ENCODE assay signal across 1 cellular context in the genomic region with DNA sequence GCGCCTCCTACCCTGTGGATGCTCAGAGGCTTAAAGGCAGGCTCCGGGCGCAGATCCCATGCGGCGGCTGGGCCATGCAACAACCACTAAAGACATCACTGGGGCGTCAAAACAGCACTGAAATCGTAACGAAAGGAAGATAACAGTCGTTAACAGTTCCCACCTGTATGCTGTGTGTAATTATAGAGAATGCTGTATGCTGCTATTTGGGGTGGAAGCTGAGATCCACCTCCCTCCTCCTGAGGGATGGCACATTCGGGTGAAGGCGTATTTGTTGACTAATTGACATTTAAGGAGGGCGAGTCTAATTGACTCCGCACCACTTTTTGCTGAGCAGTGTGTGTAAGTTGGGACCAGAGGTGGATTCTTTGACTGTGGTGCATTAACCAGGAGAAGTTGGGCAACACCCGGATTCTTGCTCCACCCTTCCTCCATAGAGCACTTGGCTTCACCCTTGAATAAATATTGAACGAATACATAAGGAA.
TF ChIP-seq lines count a peak whose summit lies in the region.

No MANE protein-coding gene starts in this region.

TF ChIP-seq in K562, 482 proteins besides CTCF, POLR2A, EP300 and RAD21 (continued from another document and continues in another):
- TF ChIP-seq, protein P1, sequence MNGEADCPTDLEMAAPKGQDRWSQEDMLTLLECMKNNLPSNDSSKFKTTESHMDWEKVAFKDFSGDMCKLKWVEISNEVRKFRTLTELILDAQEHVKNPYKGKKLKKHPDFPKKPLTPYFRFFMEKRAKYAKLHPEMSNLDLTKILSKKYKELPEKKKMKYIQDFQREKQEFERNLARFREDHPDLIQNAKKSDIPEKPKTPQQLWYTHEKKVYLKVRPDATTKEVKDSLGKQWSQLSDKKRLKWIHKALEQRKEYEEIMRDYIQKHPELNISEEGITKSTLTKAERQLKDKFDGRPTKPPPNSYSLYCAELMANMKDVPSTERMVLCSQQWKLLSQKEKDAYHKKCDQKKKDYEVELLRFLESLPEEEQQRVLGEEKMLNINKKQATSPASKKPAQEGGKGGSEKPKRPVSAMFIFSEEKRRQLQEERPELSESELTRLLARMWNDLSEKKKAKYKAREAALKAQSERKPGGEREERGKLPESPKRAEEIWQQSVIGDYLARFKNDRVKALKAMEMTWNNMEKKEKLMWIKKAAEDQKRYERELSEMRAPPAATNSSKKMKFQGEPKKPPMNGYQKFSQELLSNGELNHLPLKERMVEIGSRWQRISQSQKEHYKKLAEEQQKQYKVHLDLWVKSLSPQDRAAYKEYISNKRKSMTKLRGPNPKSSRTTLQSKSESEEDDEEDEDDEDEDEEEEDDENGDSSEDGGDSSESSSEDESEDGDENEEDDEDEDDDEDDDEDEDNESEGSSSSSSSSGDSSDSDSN (IDR thresholded peaks at IDR 0.05; ENCODE audit: borderline replicate concordance in 1 of 2, low read depth in 2 of 2, low read length in 2 of 2), result peak in 1 of 2 experiments; percentile 78; a peak in 1 of 4 replicates
- peak; percentile 59 for TF ChIP-seq SAP30 (IDR thresholded peaks at IDR 0.05; ENCODE audit: borderline replicate concordance, insufficient read depth, low read depth, low read length, poor library complexity, severe bottlenecking)
- TF ChIP-seq RHOXF2B (CRISPR knock-in tag; conservative IDR thresholded peaks at IDR 0.05), result no peak
- TF ChIP-seq, protein P2, sequence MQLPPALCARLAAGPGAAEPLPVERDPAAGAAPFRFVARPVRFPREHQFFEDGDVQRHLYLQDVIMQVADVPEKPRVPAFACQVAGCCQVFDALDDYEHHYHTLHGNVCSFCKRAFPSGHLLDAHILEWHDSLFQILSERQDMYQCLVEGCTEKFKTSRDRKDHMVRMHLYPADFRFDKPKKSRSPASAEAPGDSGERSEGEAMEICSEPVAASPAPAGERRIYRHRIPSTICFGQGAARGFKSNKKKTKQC (CRISPR knock-in tag; IDR thresholded peaks at IDR 0.05), result 0 out of 2 replicates have a peak, but pooled peaks have one; percentile 3
- no peak for TF ChIP-seq MYBL2 (IDR thresholded peaks at IDR 0.05; ENCODE audit: low read depth)
- TF ChIP-seq MYBL2 (CRISPR knock-in tag; IDR thresholded peaks at IDR 0.05; ENCODE audit: borderline replicate concordance), result no peak
- TF ChIP-seq, protein P3, sequence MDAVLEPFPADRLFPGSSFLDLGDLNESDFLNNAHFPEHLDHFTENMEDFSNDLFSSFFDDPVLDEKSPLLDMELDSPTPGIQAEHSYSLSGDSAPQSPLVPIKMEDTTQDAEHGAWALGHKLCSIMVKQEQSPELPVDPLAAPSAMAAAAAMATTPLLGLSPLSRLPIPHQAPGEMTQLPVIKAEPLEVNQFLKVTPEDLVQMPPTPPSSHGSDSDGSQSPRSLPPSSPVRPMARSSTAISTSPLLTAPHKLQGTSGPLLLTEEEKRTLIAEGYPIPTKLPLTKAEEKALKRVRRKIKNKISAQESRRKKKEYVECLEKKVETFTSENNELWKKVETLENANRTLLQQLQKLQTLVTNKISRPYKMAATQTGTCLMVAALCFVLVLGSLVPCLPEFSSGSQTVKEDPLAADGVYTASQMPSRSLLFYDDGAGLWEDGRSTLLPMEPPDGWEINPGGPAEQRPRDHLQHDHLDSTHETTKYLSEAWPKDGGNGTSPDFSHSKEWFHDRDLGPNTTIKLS (IDR thresholded peaks at IDR 0.05; ENCODE audit: borderline replicate concordance, low read depth), result no peak
- TF ChIP-seq CEBPB (tag; IDR thresholded peaks at IDR 0.05), result peak; percentile 90
- TF ChIP-seq, protein P4, sequence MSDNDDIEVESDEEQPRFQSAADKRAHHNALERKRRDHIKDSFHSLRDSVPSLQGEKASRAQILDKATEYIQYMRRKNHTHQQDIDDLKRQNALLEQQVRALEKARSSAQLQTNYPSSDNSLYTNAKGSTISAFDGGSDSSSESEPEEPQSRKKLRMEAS (CRISPR knock-in tag; IDR thresholded peaks at IDR 0.05), result peak; percentile 5; the same call in 1 of the 2 replicates
- no peak for TF ChIP-seq ZNF121 (CRISPR knock-in tag; conservative IDR thresholded peaks at IDR 0.05)
- TF ChIP-seq TRIM28 (IDR thresholded peaks at IDR 0.05), result no peak
- TF ChIP-seq STAG1 (CRISPR knock-in tag; IDR thresholded peaks at IDR 0.05; ENCODE audit: borderline replicate concordance), result no peak
- 0 out of 4 replicates have a peak, but pooled peaks of 1 of the 2 experiments have one; percentile 44 for TF ChIP-seq TEAD1 (CRISPR knock-in tag; IDR thresholded peaks at IDR 0.05)
- TF ChIP-seq, protein P5, sequence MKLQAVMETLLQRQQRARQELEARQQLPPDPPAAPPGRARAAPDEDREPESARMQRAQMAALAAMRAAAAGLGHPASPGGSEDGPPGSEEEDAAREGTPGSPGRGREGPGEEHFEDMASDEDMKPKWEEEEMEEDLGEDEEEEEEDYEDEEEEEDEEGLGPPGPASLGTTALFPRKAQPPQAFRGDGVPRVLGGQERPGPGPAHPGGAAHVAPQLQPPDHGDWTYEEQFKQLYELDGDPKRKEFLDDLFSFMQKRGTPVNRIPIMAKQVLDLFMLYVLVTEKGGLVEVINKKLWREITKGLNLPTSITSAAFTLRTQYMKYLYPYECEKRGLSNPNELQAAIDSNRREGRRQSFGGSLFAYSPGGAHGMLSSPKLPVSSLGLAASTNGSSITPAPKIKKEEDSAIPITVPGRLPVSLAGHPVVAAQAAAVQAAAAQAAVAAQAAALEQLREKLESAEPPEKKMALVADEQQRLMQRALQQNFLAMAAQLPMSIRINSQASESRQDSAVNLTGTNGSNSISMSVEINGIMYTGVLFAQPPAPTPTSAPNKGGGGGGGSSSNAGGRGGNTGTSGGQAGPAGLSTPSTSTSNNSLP (IDR thresholded peaks at IDR 0.05; ENCODE audit: borderline replicate concordance, low read depth, low read length), result no peak
- TF ChIP-seq MYC (IDR thresholded peaks at IDR 0.05; ENCODE audit: low read depth, low read length), result peak; percentile 48; the same call in 1 of the 2 replicates
- no peak for TF ChIP-seq MYC (CRISPR knock-in tag; IDR thresholded peaks at IDR 0.05; ENCODE audit: borderline replicate concordance, low read depth)
- TF ChIP-seq HMG20A (CRISPR knock-in tag; conservative IDR thresholded peaks at IDR 0.05), result no peak
- no peak for TF ChIP-seq HDAC1 (IDR thresholded peaks at IDR 0.05)
- 0 out of 4 replicates have a peak, but pooled peaks of 1 of the 2 experiments have one; percentile 24 for TF ChIP-seq RCOR1 (IDR thresholded peaks at IDR 0.05; ENCODE audit: borderline replicate concordance in 1 of 2, low read depth in 2 of 2, low read length in 2 of 2)
- no peak for TF ChIP-seq ZNF324 (CRISPR knock-in tag; IDR thresholded peaks at IDR 0.05)
- TF ChIP-seq RFX5 (IDR thresholded peaks at IDR 0.05; ENCODE audit: low read depth, low read length), result no peak
- TF ChIP-seq, protein P6, sequence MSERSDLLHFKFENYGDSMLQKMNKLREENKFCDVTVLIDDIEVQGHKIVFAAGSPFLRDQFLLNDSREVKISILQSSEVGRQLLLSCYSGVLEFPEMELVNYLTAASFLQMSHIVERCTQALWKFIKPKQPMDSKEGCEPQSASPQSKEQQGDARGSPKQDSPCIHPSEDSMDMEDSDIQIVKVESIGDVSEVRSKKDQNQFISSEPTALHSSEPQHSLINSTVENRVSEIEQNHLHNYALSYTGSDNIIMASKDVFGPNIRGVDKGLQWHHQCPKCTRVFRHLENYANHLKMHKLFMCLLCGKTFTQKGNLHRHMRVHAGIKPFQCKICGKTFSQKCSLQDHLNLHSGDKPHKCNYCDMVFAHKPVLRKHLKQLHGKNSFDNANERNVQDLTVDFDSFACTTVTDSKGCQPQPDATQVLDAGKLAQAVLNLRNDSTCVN (CRISPR knock-in tag; IDR thresholded peaks at IDR 0.05), result no peak
- peak; percentile 47; the same call in 1 of the 2 replicates for TF ChIP-seq CTBP1 (IDR thresholded peaks at IDR 0.05; ENCODE audit: borderline replicate concordance)
- TF ChIP-seq SMAD4 (CRISPR knock-in tag; conservative IDR thresholded peaks at IDR 0.05), result no peak
- no peak for TF ChIP-seq RBM22 (IDR thresholded peaks at IDR 0.05; ENCODE audit: low read depth, low read length, poor library complexity, severe bottlenecking)
- TF ChIP-seq ZBTB7A (IDR thresholded peaks at IDR 0.05; ENCODE audit: borderline replicate concordance, control insufficient read depth, low read depth, low read length), result no peak
- no peak for TF ChIP-seq TGIF2 (CRISPR knock-in tag; IDR thresholded peaks at IDR 0.05)
- TF ChIP-seq BRD4 (IDR thresholded peaks at IDR 0.05), result peak; percentile 40; the same call in 1 of the 2 replicates
- TF ChIP-seq HIVEP1 (CRISPR knock-in tag; IDR thresholded peaks at IDR 0.05), result no peak
- no peak for TF ChIP-seq KLF16 (IDR thresholded peaks at IDR 0.05)
- TF ChIP-seq ATF7 (IDR thresholded peaks at IDR 0.05), result peak; percentile 43; the same call in 1 of the 2 replicates
- TF ChIP-seq PRMT5 (CRISPR knock-in tag; IDR thresholded peaks at IDR 0.05), result no peak
- TF ChIP-seq, protein P7, sequence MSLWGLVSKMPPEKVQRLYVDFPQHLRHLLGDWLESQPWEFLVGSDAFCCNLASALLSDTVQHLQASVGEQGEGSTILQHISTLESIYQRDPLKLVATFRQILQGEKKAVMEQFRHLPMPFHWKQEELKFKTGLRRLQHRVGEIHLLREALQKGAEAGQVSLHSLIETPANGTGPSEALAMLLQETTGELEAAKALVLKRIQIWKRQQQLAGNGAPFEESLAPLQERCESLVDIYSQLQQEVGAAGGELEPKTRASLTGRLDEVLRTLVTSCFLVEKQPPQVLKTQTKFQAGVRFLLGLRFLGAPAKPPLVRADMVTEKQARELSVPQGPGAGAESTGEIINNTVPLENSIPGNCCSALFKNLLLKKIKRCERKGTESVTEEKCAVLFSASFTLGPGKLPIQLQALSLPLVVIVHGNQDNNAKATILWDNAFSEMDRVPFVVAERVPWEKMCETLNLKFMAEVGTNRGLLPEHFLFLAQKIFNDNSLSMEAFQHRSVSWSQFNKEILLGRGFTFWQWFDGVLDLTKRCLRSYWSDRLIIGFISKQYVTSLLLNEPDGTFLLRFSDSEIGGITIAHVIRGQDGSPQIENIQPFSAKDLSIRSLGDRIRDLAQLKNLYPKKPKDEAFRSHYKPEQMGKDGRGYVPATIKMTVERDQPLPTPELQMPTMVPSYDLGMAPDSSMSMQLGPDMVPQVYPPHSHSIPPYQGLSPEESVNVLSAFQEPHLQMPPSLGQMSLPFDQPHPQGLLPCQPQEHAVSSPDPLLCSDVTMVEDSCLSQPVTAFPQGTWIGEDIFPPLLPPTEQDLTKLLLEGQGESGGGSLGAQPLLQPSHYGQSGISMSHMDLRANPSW (CRISPR knock-in tag; IDR thresholded peaks at IDR 0.05), result 0 out of 2 replicates have a peak, but pooled peaks have one; percentile 12
- no peak for TF ChIP-seq RBFOX2 (IDR thresholded peaks at IDR 0.05; ENCODE audit: low read depth, low read length)
- peak in 1 of 2 experiments; percentile 81; a peak in 2 of 4 replicates for TF ChIP-seq FOXK2 (conservative IDR thresholded peaks at IDR 0.05 in 1 of 2, IDR thresholded peaks at IDR 0.05 in 1 of 2; ENCODE audit: low read depth in 2 of 2)
- TF ChIP-seq SNIP1 (IDR thresholded peaks at IDR 0.05; ENCODE audit: low read depth), result no peak
- TF ChIP-seq CREBBP (IDR thresholded peaks at IDR 0.05; ENCODE audit: low read depth, low read length), result no peak
- TF ChIP-seq, protein P8, sequence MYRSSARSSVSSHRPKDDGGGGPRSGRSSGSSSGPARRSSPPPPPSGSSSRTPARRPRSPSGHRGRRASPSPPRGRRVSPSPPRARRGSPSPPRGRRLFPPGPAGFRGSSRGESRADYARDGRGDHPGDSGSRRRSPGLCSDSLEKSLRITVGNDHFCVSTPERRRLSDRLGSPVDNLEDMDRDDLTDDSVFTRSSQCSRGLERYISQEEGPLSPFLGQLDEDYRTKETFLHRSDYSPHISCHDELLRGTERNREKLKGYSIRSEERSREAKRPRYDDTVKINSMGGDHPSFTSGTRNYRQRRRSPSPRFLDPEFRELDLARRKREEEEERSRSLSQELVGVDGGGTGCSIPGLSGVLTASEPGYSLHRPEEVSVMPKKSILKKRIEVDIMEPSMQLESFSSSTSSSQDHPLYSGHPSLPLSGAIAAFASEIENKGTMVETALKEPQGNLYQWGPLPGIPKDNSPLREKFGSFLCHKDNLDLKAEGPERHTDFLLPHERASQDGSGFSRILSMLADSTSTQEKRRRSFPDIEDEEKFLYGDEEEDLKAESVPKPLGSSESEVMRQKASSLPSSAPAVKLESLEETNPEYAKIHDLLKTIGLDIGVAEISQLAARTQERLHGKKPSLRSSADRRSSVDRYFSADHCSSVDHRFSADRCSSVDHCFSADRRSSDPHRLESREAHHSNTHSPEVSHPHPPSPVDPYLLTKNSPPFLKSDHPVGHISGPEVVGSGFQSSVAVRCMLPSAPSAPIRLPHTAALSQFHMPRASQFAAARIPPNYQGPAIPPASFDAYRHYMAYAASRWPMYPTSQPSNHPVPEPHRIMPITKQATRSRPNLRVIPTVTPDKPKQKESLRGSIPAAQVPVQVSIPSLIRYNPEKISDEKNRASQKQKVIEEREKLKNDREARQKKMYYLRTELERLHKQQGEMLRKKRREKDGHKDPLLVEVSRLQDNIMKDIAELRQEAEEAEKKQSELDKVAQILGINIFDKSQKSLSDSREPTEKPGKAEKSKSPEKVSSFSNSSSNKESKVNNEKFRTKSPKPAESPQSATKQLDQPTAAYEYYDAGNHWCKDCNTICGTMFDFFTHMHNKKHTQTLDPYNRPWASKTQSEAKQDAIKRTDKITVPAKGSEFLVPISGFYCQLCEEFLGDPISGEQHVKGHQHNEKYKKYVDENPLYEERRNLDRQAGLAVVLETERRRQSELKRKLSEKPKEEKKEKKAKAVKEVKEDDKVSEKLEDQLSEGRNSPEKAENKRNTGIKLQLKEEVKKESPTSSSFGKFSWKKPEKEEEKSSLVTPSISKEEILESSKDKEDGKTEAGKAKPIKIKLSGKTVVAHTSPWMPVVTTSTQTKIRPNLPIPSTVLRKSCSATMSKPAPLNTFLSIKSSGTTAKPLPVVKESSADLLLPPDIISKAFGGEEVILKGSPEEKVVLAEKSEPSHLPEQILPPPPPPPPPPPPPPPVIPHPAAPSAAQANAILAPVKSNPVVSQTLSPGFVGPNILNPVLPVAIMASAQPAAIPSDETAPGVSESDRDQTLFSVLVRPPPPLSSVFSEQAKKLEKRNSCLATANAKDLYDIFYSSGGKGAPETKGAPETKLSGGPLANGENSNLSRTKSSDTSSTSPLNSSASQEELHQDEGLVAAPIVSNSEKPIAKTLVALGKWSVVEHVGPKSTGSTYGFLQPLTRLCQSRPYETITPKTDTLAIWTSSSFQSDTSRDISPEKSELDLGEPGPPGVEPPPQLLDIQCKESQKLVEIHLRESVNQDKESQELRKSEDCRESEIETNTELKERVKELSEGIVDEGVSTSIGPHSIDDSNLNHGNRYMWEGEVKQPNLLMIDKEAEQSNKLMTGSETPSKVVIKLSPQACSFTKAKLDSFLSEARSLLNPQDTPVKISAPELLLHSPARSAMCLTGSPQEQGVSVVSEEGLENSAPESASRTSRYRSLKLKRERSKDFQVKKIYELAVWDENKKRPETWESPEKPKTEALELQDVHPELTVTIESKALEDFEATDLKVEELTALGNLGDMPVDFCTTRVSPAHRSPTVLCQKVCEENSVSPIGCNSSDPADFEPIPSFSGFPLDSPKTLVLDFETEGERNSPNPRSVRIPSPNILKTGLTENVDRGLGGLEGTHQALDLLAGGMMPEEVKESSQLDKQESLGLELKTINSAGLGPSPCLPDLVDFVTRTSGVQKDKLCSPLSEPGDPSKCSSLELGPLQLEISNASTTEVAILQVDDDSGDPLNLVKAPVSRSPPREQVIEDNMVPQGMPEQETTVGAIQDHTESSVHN (IDR thresholded peaks at IDR 0.05; ENCODE audit: borderline replicate concordance in 1 of 2, low read depth in 1 of 2), result no peak
- TF ChIP-seq, protein P9, sequence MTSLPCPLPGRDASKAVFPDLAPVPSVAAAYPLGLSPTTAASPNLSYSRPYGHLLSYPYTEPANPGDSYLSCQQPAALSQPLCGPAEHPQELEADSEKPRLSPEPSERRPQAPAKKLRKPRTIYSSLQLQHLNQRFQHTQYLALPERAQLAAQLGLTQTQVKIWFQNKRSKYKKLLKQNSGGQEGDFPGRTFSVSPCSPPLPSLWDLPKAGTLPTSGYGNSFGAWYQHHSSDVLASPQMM (CRISPR knock-in tag; IDR thresholded peaks at IDR 0.05), result no peak
